Comparison of ENCODE assay signal across 8 cellular contexts in genomic region chr11:46295312-46295995, GRCh38. TPM values are rescaled to one million over a fixed set of nuclear protein-coding genes. Genes with fewer than 3 reads are reported as not detected.
DNase-seq lines count a peak whose midpoint lies in the region; ATAC-seq and TF ChIP-seq lines count a peak whose summit lies in the region.

No MANE protein-coding gene starts in this region.

- TF ChIP-seq CTCF in GM13976 (IDR thresholded peaks at IDR 0.05; ENCODE audit: borderline replicate concordance, control extremely low read depth, extremely low read depth, insufficient read depth, missing control alignments), result no peak
- TF ChIP-seq CTCF in RWPE1 (conservative IDR thresholded peaks at IDR 0.05; ENCODE audit: low read depth), result no peak
- no peak for TF ChIP-seq CTCF in gastroesophageal sphincter (IDR thresholded peaks at IDR 0.05)

- CTCF ChIA-PET in RWPE1 (lab: Yijun Ruan, JAX), result interaction anchor here (0.6 to 0.9 kb wide), 4 partner anchors 47 to 1722 kb away, joined by 3 to 4 read pairs (median 4); no protein-coding TSS in a partner anchor

- in situ Hi-C loops in GM13976 (cut with MboI; ENCODE audit: low sequenced_read_pairs, unreplicated experiment), result no loop called here

- H3K9me3 ChIP-seq in gastroesophageal sphincter, result no peaks in the 10 kb centered on the region

- H3K36me3 ChIP-seq in gastroesophageal sphincter, result no peaks in the 10 kb centered on the region

- WGBS in gastroesophageal sphincter (ENCODE audit: low coverage in 1 of 2), 2 donors, result 0 to 2% methylated on average over 7 to 11 of the region's 58 CpGs

- peaks cover 4% of the 10 kb centered on the region for H3K27me3 ChIP-seq in gastroesophageal sphincter

- DNase-seq in GM13976 (ENCODE audit: low spot score), result peak; percentile 88
- peak; percentile 86 for DNase-seq in RWPE1 (ENCODE audit: low spot score)
- DNase-seq in activated gamma-delta T cell treated with anti-CD3 and anti-CD28 coated beads, Interleukin-2, amount 50 U/mL, for 16 hours (ENCODE audit: low read depth), result peak; percentile 48
- peak in 52 of 56 donors; percentile 6 to 86 (median 52) for DNase-seq in nucleus accumbens (lab: John Stamatoyannopoulos, UW)
- peak; percentile 55 for DNase-seq in stromal cell of bone marrow (ENCODE audit: low read depth)

- H3K4me3 ChIP-seq in gastroesophageal sphincter, result peak overlapping the region; percentile 37 to 63

- peaks cover 0 to 67% (median 33%) of the 10 kb centered on the region in 3 donors for H3K4me1 ChIP-seq in gastroesophageal sphincter

- no peak for TF ChIP-seq EP300 in gastroesophageal sphincter (IDR thresholded peaks at IDR 0.05)

- H3K27ac ChIP-seq in RWPE1, result peak overlapping the region; percentile 58
- peak overlapping the region in 3 of 4 donors; percentile 58 to 68 (median 61) for H3K27ac ChIP-seq in gastroesophageal sphincter

- ATAC-seq in HG03442 (IDR thresholded peaks at IDR 0.05; ENCODE audit: unreplicated experiment) (peak; percentile 72), gastroesophageal sphincter (peak; percentile 86), HG02763 (IDR thresholded peaks at IDR 0.05; ENCODE audit: unreplicated experiment) (no peak)

- POLR2A ChIA-PET in RWPE1 (lab: Yijun Ruan, JAX; ENCODE audit: low non-redundant PET), result no interaction called here

- TF ChIP-seq POLR2A in gastroesophageal sphincter (IDR thresholded peaks at IDR 0.05), result no peak

RNA-seq across cellular contexts. Expression of gene CREB3L1, which starts 18.0 kb away (rescaled TPM):
- 1 to 10 TPM in 3 of 4 donors, under 1 TPM in 1; 0.81 to 5.2 (median 1.7) TPM for total RNA-seq in gastroesophageal sphincter

RNA-seq across cellular contexts. Expression of gene DGKZ, which starts 51.8 kb away (rescaled TPM):
- total RNA-seq in gastroesophageal sphincter, result 10 to 100 TPM; 39.2 to 78.8 (median 46.5) TPM
